16 cellular contexts compared by ENCODE assay signal in the genomic region with DNA sequence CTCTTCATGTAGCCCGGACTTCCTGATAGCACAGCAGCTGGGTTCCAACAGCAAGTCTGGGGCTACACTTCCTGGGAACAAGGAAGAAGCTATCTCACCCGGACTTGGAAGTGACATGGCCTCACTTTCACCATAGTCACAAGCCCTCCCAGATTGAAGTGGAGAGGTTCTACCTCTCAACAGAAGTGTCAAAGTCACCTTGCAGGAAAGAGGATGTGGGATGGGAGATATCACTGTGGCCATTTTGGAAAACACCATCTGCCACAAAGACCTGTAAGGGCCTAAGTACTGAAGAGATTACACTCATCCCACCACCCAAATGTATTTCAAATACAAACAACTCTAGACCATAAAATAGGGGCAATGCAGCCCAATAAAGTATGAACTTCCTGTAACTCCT. TPM values are rescaled to one million over a fixed set of nuclear protein-coding genes. Genes with fewer than 3 reads are reported as not detected.
A peak's percentile ranks its signal among the peaks of the same experiment; 100 is the strongest.
DNase-seq lines count a peak whose midpoint lies in the region; ATAC-seq, FAIRE-seq and TF ChIP-seq lines count a peak whose summit lies in the region.
"Had no signal": no experiment of that assay in that cellular context is flagged by ENCODE, and none has a peak within 500 bp of the region (broad histone marks: within the 10 kb centered on the region; RNA-seq: fewer than 3 reads in every experiment).

No MANE protein-coding gene starts in this region.

- no peak overlapping the region for H3K9ac ChIP-seq in IMR-90 (ENCODE audit: low read depth, low read length)
- no peak overlapping the region for H3K9ac ChIP-seq in K562 (ENCODE audit: insufficient read depth in 1 of 2, low read depth in 2 of 2, low read length in 2 of 2)
- H3K9ac ChIP-seq: BLaER1 treated with 17β-estradiol and CSF1 and Interleukin-3, amounts not matched to agents 10 nM and 100 nM; GM23248 had no signal

- H4K8ac ChIP-seq in IMR-90 (ENCODE audit: low read depth in 2 of 2, low read length in 2 of 2): no peak overlapping the region

- H3K27ac ChIP-seq in IMR-90 (ENCODE audit: insufficient read depth, low read length) (no peak overlapping the region), K562 (ENCODE audit: extremely low read depth, low read depth, low read length) (no peak overlapping the region)
- H3K27ac ChIP-seq: BLaER1 treated with 17β-estradiol and CSF1 and Interleukin-3, amounts not matched to agents 10 nM and 100 nM; GM23248 had no signal

- no peak overlapping the region for H3K4me2 ChIP-seq in IMR-90 (ENCODE audit: low read depth, low read length)
- no peak overlapping the region for H3K4me2 ChIP-seq in K562 (ENCODE audit: insufficient read depth, low read length)

- no peak overlapping the region for H3K4ac ChIP-seq in IMR-90 (ENCODE audit: low read depth, low read length)

- H2BK120ac ChIP-seq in IMR-90 (ENCODE audit: low read depth, low read length): no peak overlapping the region

- no peak overlapping the region for H3K18ac ChIP-seq in IMR-90 (ENCODE audit: low read depth, low read length)

- no peak for TF ChIP-seq RAD21 in IMR-90 (IDR thresholded peaks at IDR 0.05; ENCODE audit: low read length)
- TF ChIP-seq RAD21 in K562 (CRISPR knock-in tag; conservative IDR thresholded peaks at IDR 0.05 in 1 of 2, IDR thresholded peaks at IDR 0.05 in 1 of 2): no peak

- H3K79me1 ChIP-seq in IMR-90 (ENCODE audit: low read depth in 1 of 2, low read length in 2 of 2): no peaks in the 10 kb centered on the region

- no peak for TF ChIP-seq EP300 in K562 (IDR thresholded peaks at IDR 0.05; ENCODE audit: low read length)

- dilution Hi-C loops in IMR-90 (cut with HindIII; ENCODE audit: low sequenced_read_pairs, unreplicated experiment): no loop called here

- no peak overlapping the region for H2BK20ac ChIP-seq in IMR-90 (ENCODE audit: low read depth, low read length)

- in situ Hi-C loops in IMR-90 (cut with MboI; ENCODE audit: low sequenced_read_pairs): no loop called here
- in situ Hi-C loops in K562 (cut with MboI): no loop called here

- H3K56ac ChIP-seq in IMR-90 (ENCODE audit: extremely low read depth, insufficient read depth, low read length): no peak overlapping the region

- no peak overlapping the region for H3K23ac ChIP-seq in IMR-90 (ENCODE audit: low read depth, low read length)

- DNase-seq in NCI-H82 (lab: John Stamatoyannopoulos, UW) (peak; percentile 77), NCI-H82 treated with DMSO at 0.1 percent for 48 hours (lab: John Stamatoyannopoulos, UW; ENCODE audit: unreplicated experiment) (no peak), IMR-90 (no peak), K562 (ENCODE audit: extremely low read depth in 1 of 4, low spot score in 3 of 4) (no peak), H54 (ENCODE audit: insufficient read length, low spot score) (no peak)
- DNase-seq in activated CD4-positive, alpha-beta T cell treated with anti-CD3 and anti-CD28 coated beads for 48 hours: no peak
- DNase-seq: 8988T; AML-193; CD4-positive, CD25-positive, alpha-beta regulatory T cell; DND-41; GDM1; GM23248; H7 had no signal

- H3K36me3 ChIP-seq in IMR-90 (ENCODE audit: control insufficient read depth, insufficient read depth, low read length): no peaks in the 10 kb centered on the region
- H3K36me3 ChIP-seq in K562 (ENCODE audit: control insufficient read depth, insufficient read depth, low read length): no peaks in the 10 kb centered on the region
- H3K36me3 ChIP-seq: BLaER1 treated with 17β-estradiol and CSF1 and Interleukin-3, amounts not matched to agents 10 nM and 100 nM had no signal

- H3K14ac ChIP-seq in IMR-90 (replicated peaks; ENCODE audit: low read depth, low read length): no peak overlapping the region

- CTCF ChIA-PET in IMR-90 (lab: Yijun Ruan, JAX) (no interaction called here), K562 (lab: Yijun Ruan, JAX; ENCODE audit: low intra/inter-chr PET ratio) (no interaction called here)

- BruUV-seq in IMR-90 (replicated peaks; lab: Mats Ljungman, UMichigan) (no TSS peak), K562 (replicated peaks; lab: Mats Ljungman, UMichigan) (no TSS peak)

- H3K27me3 ChIP-seq in IMR-90 (ENCODE audit: control insufficient read depth, insufficient read depth, low read length): no peaks in the 10 kb centered on the region
- no peaks in the 10 kb centered on the region for H3K27me3 ChIP-seq in K562 (ENCODE audit: control insufficient read depth in 2 of 2, insufficient read depth in 2 of 2, low read length in 2 of 2)
- H3K27me3 ChIP-seq: BLaER1 treated with 17β-estradiol and CSF1 and Interleukin-3, amounts not matched to agents 10 nM and 100 nM had no signal

- POLR2A ChIA-PET in IMR-90 (lab: Charles Lee; ENCODE audit: unreplicated experiment) (no interaction called here), K562 (lab: Yijun Ruan, JAX) (no interaction called here)

- H3K9me1 ChIP-seq in IMR-90 (ENCODE audit: insufficient read depth, low read length) (no peaks in the 10 kb centered on the region), K562 (ENCODE audit: control insufficient read depth, insufficient read depth, low read length) (no peaks in the 10 kb centered on the region)

- FAIRE-seq in K562 (lab: Jason Lieb, UNC) (no peak), H54 (lab: Jason Lieb, UNC) (no peak)
- FAIRE-seq: GM18507 had no signal

- H4K20me1 ChIP-seq in IMR-90 (ENCODE audit: insufficient read depth, low read length) (no peaks in the 10 kb centered on the region), K562 (replicated peaks; ENCODE audit: control insufficient read depth, insufficient read depth, low read length) (no peaks in the 10 kb centered on the region)
- H4K20me1 ChIP-seq: BLaER1 treated with 17β-estradiol and CSF1 and Interleukin-3, amounts not matched to agents 10 nM and 100 nM had no signal

- no peaks in the 10 kb centered on the region for H3K9me3 ChIP-seq in IMR-90 (ENCODE audit: control insufficient read depth, insufficient read depth, low read length)
- H3K9me3 ChIP-seq in K562 (replicated peaks; ENCODE audit: control insufficient read depth, insufficient read depth, low read depth, low read length): no peaks in the 10 kb centered on the region
- H3K9me3 ChIP-seq: BLaER1 treated with 17β-estradiol and CSF1 and Interleukin-3, amounts not matched to agents 10 nM and 100 nM had no signal

- no peak overlapping the region for H2BK5ac ChIP-seq in IMR-90 (ENCODE audit: low read depth, low read length, poor library complexity, severe bottlenecking)

- no peak overlapping the region for H2AK9ac ChIP-seq in IMR-90 (replicated peaks; ENCODE audit: low read depth, low read length, poor library complexity)

- TF ChIP-seq POLR2A in IMR-90 (IDR thresholded peaks at IDR 0.05; ENCODE audit: low read depth, low read length) (no peak), K562 (conservative IDR thresholded peaks at IDR 0.05) (no peak), H54 (IDR thresholded peaks at IDR 0.05; ENCODE audit: low read depth, low read length) (no peak)

- H3K4me3 ChIP-seq in IMR-90 (ENCODE audit: insufficient read depth, low read depth, low read length): no peak overlapping the region
- H3K4me3 ChIP-seq in K562: no peak overlapping the region
- H3K4me3 ChIP-seq: BLaER1 treated with 17β-estradiol and CSF1 and Interleukin-3, amounts not matched to agents 10 nM and 100 nM; GM23248 had no signal

- H4K5ac ChIP-seq in IMR-90 (ENCODE audit: low read depth, low read length): no peak overlapping the region

- H3K79me2 ChIP-seq in K562 (ENCODE audit: control insufficient read depth, insufficient read depth, low read length): no peaks in the 10 kb centered on the region

- H2BK15ac ChIP-seq in IMR-90 (ENCODE audit: low read depth, low read length): no peak overlapping the region

- intact Hi-C loops in IMR-90 (cut with micrococcal nuclease) (loop anchor here (5.0 kb wide), 1 partner anchor 40 kb away; no protein-coding TSS in a partner anchor), K562 (cut with micrococcal nuclease) (no loop called here)

- no peak for ATAC-seq in IMR-90 (ENCODE audit: low read depth)
- no peak for ATAC-seq in K562
- ATAC-seq in GM21423 (IDR thresholded peaks at IDR 0.05; ENCODE audit: unreplicated experiment): no peak

- TF ChIP-seq CTCF in IMR-90 (conservative IDR thresholded peaks at IDR 0.05; ENCODE audit: low read depth, low read length) (no peak), K562 (IDR thresholded peaks at IDR 0.05 in 2 of 3, conservative IDR thresholded peaks at IDR 0.05 in 1 of 3; ENCODE audit: insufficient read depth in 2 of 3, low read depth in 1 of 3, low read length in 3 of 3) (no peak)

- no peak overlapping the region for H2AK5ac ChIP-seq in IMR-90 (ENCODE audit: low read depth, low read length)

- H3K4me1 ChIP-seq in IMR-90 (ENCODE audit: control insufficient read depth, insufficient read depth, low read length) (no peaks in the 10 kb centered on the region), K562 (replicated peaks in 1 of 2; ENCODE audit: control insufficient read depth in 2 of 2, insufficient read depth in 2 of 2, low read length in 2 of 2) (no peaks in the 10 kb centered on the region; a peak in 2 of 5 replicates)

- H2AFZ ChIP-seq in IMR-90 (replicated peaks; ENCODE audit: low read length, poor library complexity) (peak overlapping the region; percentile 43), K562 (ENCODE audit: low read depth, low read length) (peak overlapping the region; percentile 70; the same call in 1 of the 2 replicates)
- H2AFZ ChIP-seq: GM23248 had no signal

- no peak overlapping the region for H4K91ac ChIP-seq in IMR-90 (ENCODE audit: insufficient read depth, low read depth, low read length)

- no CpG with 5 or more reads among the region's 2 CpGs for WGBS in IMR-90 (ENCODE audit: extremely low coverage in 2 of 2, insufficient read length in 1 of 2), 2 experiments
- 0% methylated on average over 1 of the region's 2 CpGs for WGBS in K562 (ENCODE audit: insufficient coverage, low coverage, missing lambda C conversion rate)

RNA-seq across cellular contexts. Expression of gene DHRS7B, which starts 29.9 kb away (rescaled TPM):
- 24.2 and 34.4 TPM in 2 replicates for total RNA-seq in IMR-90 (2012; rRNA removed)
- 22.7 and 24.4 TPM in 2 replicates for polyA plus RNA-seq in IMR-90 (2012; rRNA removed)
- polyA plus RNA-seq in IMR-90 (2012; cell fraction: cytosol; rRNA removed): 8.9 and 11.1 TPM in 2 replicates
- 13.3 and 15.6 TPM in 2 replicates for polyA plus RNA-seq in IMR-90 (2012; cell fraction: nucleus; rRNA removed; ENCODE audit: low replicate concordance)
- 27.5 and 29.2 TPM in 2 replicates for total RNA-seq in K562 (2011; cell fraction: chromatin; rRNA removed; ENCODE audit: low replicate concordance)
- total RNA-seq in K562 (2011; cell fraction: nucleolus; rRNA removed): 43.5 and 55.5 TPM in 2 replicates
- total RNA-seq in K562 (2011; cell fraction: nucleoplasm; rRNA removed): 44.0 and 46.1 TPM in 2 replicates
- 8.9 and 17.2 TPM in 2 replicates for total RNA-seq in K562 (2014; rRNA removed)
- total RNA-seq in K562 (2014; rRNA removed; fragmentation: Illumina TruSeq; extraction: Trizol): 14.8 and 15.6 TPM in 2 replicates
- 12.6 and 13.4 TPM in 2 replicates for total RNA-seq in K562 (2015; rRNA removed; fragmentation: Illumina TruSeq; extraction: Trizol)
- 12.5 and 13.8 TPM in 2 replicates for total RNA-seq in K562 (2021)
- 18.7 and 18.8 TPM in 2 replicates for polyA plus RNA-seq in K562 (2011; rRNA removed)
- 27.0 and 31.9 TPM in 2 replicates for polyA plus RNA-seq in K562 (2011; cell fraction: cytosol; rRNA removed)
- polyA plus RNA-seq in K562 (2011; cell fraction: nucleus; rRNA removed): 15.1 and 17.0 TPM in 2 replicates
- 16.3 and 20.0 TPM in 2 replicates for polyA plus RNA-seq in K562 (2012)
- polyA plus RNA-seq in K562 (2014; fragmentation: Illumina TruSeq; extraction: Trizol): 8.0 and 12.8 TPM in 2 replicates
- polyA plus RNA-seq in K562 (2014; fragmentation: Nextera tagmentation; extraction: Ambion mirVana): 10 to 100 TPM; 23.5 to 30.7 TPM
- polyA plus RNA-seq in K562 (2014; rRNA removed): 16.6 and 24.5 TPM in 2 replicates
- 22.6 and 25.5 TPM in 2 replicates for polyA minus RNA-seq in K562 (2011; rRNA and poly(A)+ RNA removed)
- 8.7 and 13.3 TPM in 2 replicates for polyA minus RNA-seq in K562 (2011; cell fraction: cytosol; rRNA and poly(A)+ RNA removed)
- 9.4 and 14.2 TPM in 2 replicates for polyA minus RNA-seq in K562 (2011; cell fraction: nucleus; rRNA and poly(A)+ RNA removed)

RNA-seq across cellular contexts. Expression of gene USP22, which starts 54.1 kb away (rescaled TPM):
- total RNA-seq in IMR-90 (2012; rRNA removed): 250 and 319 TPM in 2 replicates
- 161 and 173 TPM in 2 replicates for polyA plus RNA-seq in IMR-90 (2012; rRNA removed)
- 91.3 and 126 TPM in 2 replicates for polyA plus RNA-seq in IMR-90 (2012; cell fraction: cytosol; rRNA removed)
- polyA plus RNA-seq in IMR-90 (2012; cell fraction: nucleus; rRNA removed; ENCODE audit: low replicate concordance): 154 and 168 TPM in 2 replicates
- total RNA-seq in K562 (2011; cell fraction: chromatin; rRNA removed; ENCODE audit: low replicate concordance): 184 and 279 TPM in 2 replicates
- 118 and 126 TPM in 2 replicates for total RNA-seq in K562 (2011; cell fraction: nucleolus; rRNA removed)
- total RNA-seq in K562 (2011; cell fraction: nucleoplasm; rRNA removed): 105 and 120 TPM in 2 replicates
- 54.3 and 71.1 TPM in 2 replicates for total RNA-seq in K562 (2014; rRNA removed)
- 59.6 and 61.6 TPM in 2 replicates for total RNA-seq in K562 (2014; rRNA removed; fragmentation: Illumina TruSeq; extraction: Trizol)
- 56.2 and 58.9 TPM in 2 replicates for total RNA-seq in K562 (2015; rRNA removed; fragmentation: Illumina TruSeq; extraction: Trizol)
- total RNA-seq in K562 (2021): 105 and 113 TPM in 2 replicates
- polyA plus RNA-seq in K562 (2011; rRNA removed): 79.9 and 93.3 TPM in 2 replicates
- 50.7 and 75.4 TPM in 2 replicates for polyA plus RNA-seq in K562 (2011; cell fraction: cytosol; rRNA removed)
- 89.8 and 116 TPM in 2 replicates for polyA plus RNA-seq in K562 (2011; cell fraction: nucleus; rRNA removed)
- 70.3 and 91.2 TPM in 2 replicates for polyA plus RNA-seq in K562 (2012)
- 77.5 and 91.3 TPM in 2 replicates for polyA plus RNA-seq in K562 (2014; fragmentation: Illumina TruSeq; extraction: Trizol)
- 1 to 10 TPM; 6.5 to 7.5 TPM for polyA plus RNA-seq in K562 (2014; fragmentation: Nextera tagmentation; extraction: Ambion mirVana)
- polyA plus RNA-seq in K562 (2014; rRNA removed): 46.4 and 51.6 TPM in 2 replicates
- 158 and 167 TPM in 2 replicates for polyA minus RNA-seq in K562 (2011; rRNA and poly(A)+ RNA removed)
- 74.7 and 128 TPM in 2 replicates for polyA minus RNA-seq in K562 (2011; cell fraction: cytosol; rRNA and poly(A)+ RNA removed)
- polyA minus RNA-seq in K562 (2011; cell fraction: nucleus; rRNA and poly(A)+ RNA removed): 43.2 and 82.8 TPM in 2 replicates
